15 cellular contexts compared by ENCODE assay signal in genomic region chr1:208431721-208432120, GRCh38.
DNase-seq lines count a peak whose midpoint lies in the region; ATAC-seq and TF ChIP-seq lines count a peak whose summit lies in the region.
"Had no signal": no experiment of that assay in that cellular context is flagged by ENCODE, and none has a peak within 500 bp of the region (broad histone marks: within the 10 kb centered on the region; RNA-seq: fewer than 3 reads in every experiment).

No MANE protein-coding gene starts in this region.

- peaks cover 3% of the 10 kb centered on the region for H3K27me3 Mint-ChIP-seq in activated naive CD8-positive, alpha-beta T cell treated with anti-CD3 and anti-CD28 coated beads, Interleukin-2, amount 50 U/mL, for 24 hours

- DNase-seq in HFF-Myc (ENCODE audit: extremely low read depth, low read depth) = peak; percentile 3
- peak; percentile 25 for DNase-seq in amniotic epithelial cell (ENCODE audit: low read depth)
- peak in 1 of 2 donors; percentile 58 for DNase-seq in foreskin keratinocyte
- no peak for DNase-seq in SJCRH30
- no peak for DNase-seq in ureter (ENCODE audit: low spot score)
- no peak for DNase-seq in activated naive CD8-positive, alpha-beta T cell treated with anti-CD3 and anti-CD28 coated beads, Interleukin-2, amount 50 U/mL, for 24 hours
- DNase-seq: activated naive CD4-positive, alpha-beta T cell treated with Interleukin-2 at 50 U/mL for 16 hours; central memory CD4-positive, alpha-beta T cell; hippocampal formation; naive thymus-derived CD4-positive, alpha-beta T cell; NCI-H1436; NCI-H345; thyroid gland had no signal

- no peak overlapping the region for H3K27ac ChIP-seq in foreskin keratinocyte
- H3K27ac ChIP-seq in SJCRH30 = no peak overlapping the region
- H3K27ac ChIP-seq: thyroid gland had no signal

- H3K4me3 ChIP-seq in HFF-Myc (replicated peaks; ENCODE audit: low read depth, low read length) (no peak overlapping the region), SJCRH30 (no peak overlapping the region)
- H3K4me3 ChIP-seq: thyroid gland had no signal

- H3K4me1 Mint-ChIP-seq in activated naive CD8-positive, alpha-beta T cell treated with anti-CD3 and anti-CD28 coated beads, Interleukin-2, amount 50 U/mL, for 24 hours = no peaks in the 10 kb centered on the region
- H3K4me1 Mint-ChIP-seq: naive thymus-derived CD4-positive, alpha-beta T cell had no signal

- peak; percentile 67 for ATAC-seq in foreskin keratinocyte
- no peak for ATAC-seq in activated naive CD8-positive, alpha-beta T cell treated with anti-CD3 and anti-CD28 coated beads, Interleukin-2, amount 50 U/mL, for 24 hours
- no peak for ATAC-seq in HG02970 (IDR thresholded peaks at IDR 0.05; ENCODE audit: low FRiP score, unreplicated experiment)
- ATAC-seq: left lobe of liver; naive thymus-derived CD4-positive, alpha-beta T cell had no signal

- H3K9me3 Mint-ChIP-seq in activated naive CD8-positive, alpha-beta T cell treated with anti-CD3 and anti-CD28 coated beads, Interleukin-2, amount 50 U/mL, for 24 hours = no peaks in the 10 kb centered on the region

- no peak overlapping the region for H3K4me3 Mint-ChIP-seq in activated naive CD8-positive, alpha-beta T cell treated with anti-CD3 and anti-CD28 coated beads, Interleukin-2, amount 50 U/mL, for 24 hours
- H3K4me3 Mint-ChIP-seq: naive thymus-derived CD4-positive, alpha-beta T cell had no signal

- H3K36me3 ChIP-seq in SJCRH30 = no peaks in the 10 kb centered on the region
- H3K36me3 ChIP-seq: thyroid gland had no signal

- H3K9me3 ChIP-seq in SJCRH30 (replicated peaks) = no peaks in the 10 kb centered on the region
- H3K9me3 ChIP-seq: thyroid gland had no signal

- no peaks in the 10 kb centered on the region for H3K36me3 Mint-ChIP-seq in activated naive CD8-positive, alpha-beta T cell treated with anti-CD3 and anti-CD28 coated beads, Interleukin-2, amount 50 U/mL, for 24 hours (ENCODE audit: low read depth)
- H3K36me3 Mint-ChIP-seq: naive thymus-derived CD4-positive, alpha-beta T cell had no signal

- TF ChIP-seq CTCF in HFF-Myc (IDR thresholded peaks at IDR 0.05; ENCODE audit: low read depth, low read length, missing control alignments) (no peak), foreskin keratinocyte (conservative IDR thresholded peaks at IDR 0.05) (no peak)

- no peak overlapping the region for H3K27ac Mint-ChIP-seq in activated naive CD8-positive, alpha-beta T cell treated with anti-CD3 and anti-CD28 coated beads, Interleukin-2, amount 50 U/mL, for 24 hours
- H3K27ac Mint-ChIP-seq: naive thymus-derived CD4-positive, alpha-beta T cell had no signal

- H3K4me1 ChIP-seq in foreskin keratinocyte (no peaks in the 10 kb centered on the region), SJCRH30 (no peaks in the 10 kb centered on the region; the same call in 1 of the 2 replicates)

- H3K27me3 ChIP-seq in foreskin keratinocyte (peaks cover 15% of the 10 kb centered on the region), SJCRH30 (0 out of 2 replicates have a peak, but pooled peaks cover 5% of the 10 kb centered on the region)
- H3K27me3 ChIP-seq: thyroid gland had no signal

Comparison
In these comparisons a context has a peak if more than half of its experiments do, and no peak if none do; other contexts are left out.
1. DNase-seq: peak in HFF-Myc (single experiment) and amniotic epithelial cell (single experiment); none in SJCRH30 (0 of 2), ureter (single experiment) and activated naive CD8-positive, alpha-beta T cell treated with anti-CD3 and anti-CD28 coated beads, Interleukin-2, amount 50 U/mL, for 24 hours (single experiment).